28 cellular contexts compared by ENCODE assay signal in the genomic region with DNA sequence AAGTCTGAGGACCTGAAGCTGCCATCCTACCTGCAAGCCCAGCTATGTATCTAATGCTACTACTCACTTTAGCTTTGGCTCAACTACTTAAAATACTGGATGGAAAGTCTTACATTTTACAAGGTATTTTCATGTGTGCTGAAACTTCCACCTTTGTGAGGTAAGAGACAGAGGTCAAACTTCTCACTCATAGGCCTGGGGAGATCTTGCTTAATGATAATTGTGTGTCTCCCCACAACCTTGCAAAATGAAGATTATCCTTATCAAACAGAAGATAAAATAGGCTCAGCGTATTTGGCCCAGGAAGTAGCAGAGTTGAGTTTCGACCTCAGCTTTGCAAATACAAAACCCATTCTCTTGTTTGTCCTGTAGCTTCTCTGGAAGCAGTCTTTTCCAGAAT.
"Had no signal": no experiment of that assay in that cellular context is flagged by ENCODE, and none has a peak within 500 bp of the region (broad histone marks: within the 10 kb centered on the region; RNA-seq: fewer than 3 reads in every experiment).

No MANE protein-coding gene starts in this region.

- H3K4me3 Mint-ChIP-seq: stimulated activated effector memory CD8-positive, alpha-beta T cell treated with anti-CD3 and anti-CD28 coated beads, Interleukin-12 subunit alpha, Interleukin-12 subunit beta, amount 100 ng/mL, for 72 hours; stimulated activated memory B cell treated with anti-CD40 and anti-IgM and Interleukin-4, amounts not matched to agents 10 μg/mL and 1 μg/mL and 100 μg/mL, for 72 hours; stimulated activated naive B cell treated with anti-CD40 and anti-IgM and Interleukin-4, amounts not matched to agents 10 μg/mL and 1 μg/mL and 100 μg/mL, for 72 hours; stimulated activated naive CD8-positive, alpha-beta T cell treated with anti-CD3 and anti-CD28 coated beads, Interleukin-15, amount 100 ng/mL, for 72 hours; stimulated activated naive CD8-positive, alpha-beta T cell treated with anti-CD3 and anti-CD28 coated beads, Interleukin-15, Interleukin-2, amounts not matched to agents 100 ng/mL and 50 ng/mL, for 24 hours; type B pancreatic cell had no signal

- H3K9me3 ChIP-seq: stomach, suprapubic skin, testis, thoracic aorta, thyroid gland, tibial artery, tibial nerve, transverse colon, upper lobe of left lung, upper lobe of right lung, uterus, vagina had no signal

- H3K27ac ChIP-seq: stomach, suprapubic skin, testis, thoracic aorta, tibial artery, tibial nerve, transverse colon, upper lobe of left lung, upper lobe of right lung, uterus, vagina had no signal

- H3K27me3 Mint-ChIP-seq: stimulated activated memory B cell treated with anti-CD40 and anti-IgM and Interleukin-4, amounts not matched to agents 10 μg/mL and 1 μg/mL and 100 μg/mL, for 72 hours; stimulated activated naive B cell treated with anti-CD40 and anti-IgM and Interleukin-4, amounts not matched to agents 10 μg/mL and 1 μg/mL and 100 μg/mL, for 72 hours; stimulated activated naive CD8-positive, alpha-beta T cell treated with anti-CD3 and anti-CD28 coated beads, Interleukin-15, amount 100 ng/mL, for 72 hours; stimulated activated naive CD8-positive, alpha-beta T cell treated with anti-CD3 and anti-CD28 coated beads, Interleukin-15, Interleukin-2, amounts not matched to agents 100 ng/mL and 50 ng/mL, for 24 hours; type B pancreatic cell had no signal

- H3K9me3 Mint-ChIP-seq: stimulated activated effector memory CD8-positive, alpha-beta T cell treated with anti-CD3 and anti-CD28 coated beads, Interleukin-12 subunit alpha, Interleukin-12 subunit beta, amount 100 ng/mL, for 72 hours; stimulated activated memory B cell treated with anti-CD40 and anti-IgM and Interleukin-4, amounts not matched to agents 10 μg/mL and 1 μg/mL and 100 μg/mL, for 72 hours; stimulated activated naive B cell treated with anti-CD40 and anti-IgM and Interleukin-4, amounts not matched to agents 10 μg/mL and 1 μg/mL and 100 μg/mL, for 72 hours; stimulated activated naive CD8-positive, alpha-beta T cell treated with anti-CD3 and anti-CD28 coated beads, Interleukin-15, amount 100 ng/mL, for 72 hours; stimulated activated naive CD8-positive, alpha-beta T cell treated with anti-CD3 and anti-CD28 coated beads, Interleukin-15, Interleukin-2, amounts not matched to agents 100 ng/mL and 50 ng/mL, for 24 hours; type B pancreatic cell had no signal

- ATAC-seq: stimulated activated effector memory CD8-positive, alpha-beta T cell treated with anti-CD3 and anti-CD28 coated beads, Interleukin-12 subunit alpha, Interleukin-12 subunit beta, amount 100 ng/mL, for 72 hours; stimulated activated memory B cell treated with anti-CD40 and anti-IgM and Interleukin-4, amounts not matched to agents 10 μg/mL and 1 μg/mL and 100 μg/mL, for 72 hours; stimulated activated naive B cell treated with anti-CD40 and anti-IgM and Interleukin-4, amounts not matched to agents 10 μg/mL and 1 μg/mL and 100 μg/mL, for 72 hours; stimulated activated naive CD8-positive, alpha-beta T cell treated with anti-CD3 and anti-CD28 coated beads, Interleukin-15, amount 100 ng/mL, for 72 hours; stimulated activated naive CD8-positive, alpha-beta T cell treated with anti-CD3 and anti-CD28 coated beads, Interleukin-15, Interleukin-2, amounts not matched to agents 100 U/mL and 50 U/mL, for 24 hours; upper lobe of right lung had no signal

- H3K4me1 ChIP-seq: stomach, suprapubic skin, testis, tibial artery, transverse colon, upper lobe of left lung, upper lobe of right lung, uterus, vagina had no signal

- H3K4me3 ChIP-seq: stomach, suprapubic skin, testis, thoracic aorta, thyroid gland, tibial artery, tibial nerve, transverse colon, upper lobe of left lung, upper lobe of right lung, uterus, vagina had no signal

- DNase-seq: stimulated activated CD4-positive, alpha-beta T cell treated with anti-CD3 and anti-CD28 coated beads, Interleukin-2, amount 100 ng/mL, for 48 hours; stimulated activated CD4-positive, alpha-beta T cell treated with anti-CD3 and anti-CD28 coated beads, Interleukin-4, amount 100 ng/mL, for 1 hour; stimulated activated CD4-positive, alpha-beta T cell treated with anti-CD3 and anti-CD28 coated beads, Interleukin-4, amount 100 ng/mL, for 24 hours; stimulated activated CD4-positive, alpha-beta T cell treated with anti-CD3 and anti-CD28 coated beads, Interleukin-4, amount 100 ng/mL, for 4 hours; stimulated activated CD8-positive, alpha-beta memory T cell treated with anti-CD3 and anti-CD28 coated beads, Interleukin-4, amount 100 ng/mL, for 48 hours; stimulated activated naive B cell treated with anti-CD40 and anti-IgM and Interleukin-4, amounts not matched to agents 10 μg/mL and 1 μg/mL and 100 μg/mL, for 72 hours; stimulated activated naive CD4-positive, alpha-beta T cell; stimulated activated naive CD4-positive, alpha-beta T cell treated with Interleukin-2 at 50 U/mL for 16 hours; stimulated activated naive CD8-positive, alpha-beta T cell treated with anti-CD3 and anti-CD28 coated beads, Interleukin-15, amount 100 ng/mL, for 72 hours; stimulated activated naive CD8-positive, alpha-beta T cell treated with anti-CD3 and anti-CD28 coated beads, Interleukin-15, Interleukin-2, amounts not matched to agents 100 U/mL and 50 U/mL, for 24 hours; stomach; substantia nigra; testis; tibial artery; transverse colon; trophoblast cell; upper lobe of left lung; upper lobe of right lung; uterus had no signal

- H3K27me3 ChIP-seq: stomach, suprapubic skin, testis, thyroid gland, tibial artery, tibial nerve, transverse colon, upper lobe of left lung, upper lobe of right lung, uterus, vagina had no signal

- H3K36me3 Mint-ChIP-seq: stimulated activated naive B cell treated with anti-CD40 and anti-IgM and Interleukin-4, amounts not matched to agents 10 μg/mL and 1 μg/mL and 100 μg/mL, for 72 hours had no signal

- H3K4me1 Mint-ChIP-seq: stimulated activated effector memory CD8-positive, alpha-beta T cell treated with anti-CD3 and anti-CD28 coated beads, Interleukin-12 subunit alpha, Interleukin-12 subunit beta, amount 100 ng/mL, for 72 hours; stimulated activated memory B cell treated with anti-CD40 and anti-IgM and Interleukin-4, amounts not matched to agents 10 μg/mL and 1 μg/mL and 100 μg/mL, for 72 hours; stimulated activated naive B cell treated with anti-CD40 and anti-IgM and Interleukin-4, amounts not matched to agents 10 μg/mL and 1 μg/mL and 100 μg/mL, for 72 hours; stimulated activated naive CD8-positive, alpha-beta T cell treated with anti-CD3 and anti-CD28 coated beads, Interleukin-15, amount 100 ng/mL, for 72 hours had no signal

- H3K27ac Mint-ChIP-seq: stimulated activated effector memory CD8-positive, alpha-beta T cell treated with anti-CD3 and anti-CD28 coated beads, Interleukin-12 subunit alpha, Interleukin-12 subunit beta, amount 100 ng/mL, for 72 hours; stimulated activated memory B cell treated with anti-CD40 and anti-IgM and Interleukin-4, amounts not matched to agents 10 μg/mL and 1 μg/mL and 100 μg/mL, for 72 hours; stimulated activated naive B cell treated with anti-CD40 and anti-IgM and Interleukin-4, amounts not matched to agents 10 μg/mL and 1 μg/mL and 100 μg/mL, for 72 hours; stimulated activated naive CD8-positive, alpha-beta T cell treated with anti-CD3 and anti-CD28 coated beads, Interleukin-15, amount 100 ng/mL, for 72 hours; stimulated activated naive CD8-positive, alpha-beta T cell treated with anti-CD3 and anti-CD28 coated beads, Interleukin-15, Interleukin-2, amounts not matched to agents 100 ng/mL and 50 ng/mL, for 24 hours; type B pancreatic cell had no signal

- H3K36me3 ChIP-seq: suprapubic skin, thoracic aorta, thyroid gland, tibial artery, tibial nerve, transverse colon, upper lobe of left lung, upper lobe of right lung, uterus, vagina had no signal
